ENCODE assay signal across 9 cellular contexts in the genomic region with DNA sequence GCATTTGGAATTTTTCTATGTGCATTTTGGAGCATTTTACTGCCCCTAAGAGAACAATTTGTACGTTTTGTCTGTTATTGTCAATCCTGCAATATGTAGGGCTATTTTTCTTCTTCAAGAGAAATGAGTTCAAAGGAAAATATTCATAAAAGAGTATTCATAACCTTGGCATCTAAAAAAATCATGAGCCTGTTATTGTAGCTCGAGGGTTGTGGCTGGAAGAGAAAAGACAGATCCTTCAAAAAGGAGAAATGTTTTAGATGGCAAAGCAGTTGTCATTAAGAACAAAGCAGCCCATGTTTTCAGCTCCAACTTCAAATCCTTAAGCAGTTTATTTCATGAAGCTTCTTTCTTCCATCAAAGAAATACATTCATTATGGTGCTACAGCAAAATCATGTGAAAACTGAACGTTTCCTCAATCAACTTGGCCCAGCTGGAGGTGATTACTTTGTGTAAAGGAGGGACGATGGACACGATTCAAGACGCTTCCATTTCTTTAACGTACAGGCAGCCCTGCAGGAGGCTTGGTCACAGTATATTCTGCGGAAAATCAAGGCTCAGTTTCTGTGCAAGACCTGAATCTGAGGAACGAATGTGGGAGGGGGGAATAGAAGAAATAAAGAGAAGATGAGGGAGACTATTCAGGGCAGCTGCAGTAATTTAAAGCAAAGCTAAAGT. TPM values are rescaled to one million over a fixed set of nuclear protein-coding genes. Genes with fewer than 3 reads are reported as not detected.
A peak's percentile ranks its signal among the peaks of the same experiment; 100 is the strongest.
DNase-seq lines count a peak whose midpoint lies in the region; ATAC-seq and TF ChIP-seq lines count a peak whose summit lies in the region.
"Had no signal": no experiment of that assay in that cellular context is flagged by ENCODE, and none has a peak within 500 bp of the region (broad histone marks: within the 10 kb centered on the region; RNA-seq: fewer than 3 reads in every experiment).

No MANE protein-coding gene starts in this region.

- H3K9me3 Mint-ChIP-seq in CD4-positive, alpha-beta T cell = no peaks in the 10 kb centered on the region
- H3K9me3 Mint-ChIP-seq in central memory CD8-positive, alpha-beta T cell = no peaks in the 10 kb centered on the region

- H3K9me3 ChIP-seq in CD4-positive, alpha-beta T cell (ENCODE audit: control insufficient read depth, low read length) = no peaks in the 10 kb centered on the region
- no peaks in the 10 kb centered on the region for H3K9me3 ChIP-seq in WERI-Rb-1 (ENCODE audit: severe bottlenecking)

- peaks cover 66% of the 10 kb centered on the region for H3K27me3 Mint-ChIP-seq in CD4-positive, alpha-beta T cell
- H3K27me3 Mint-ChIP-seq in central memory CD8-positive, alpha-beta T cell = peaks cover 41% of the 10 kb centered on the region

- peak; percentile 14 for ATAC-seq in CD4-positive, alpha-beta T cell (ENCODE audit: poor library complexity)
- ATAC-seq in GM19455 (IDR thresholded peaks at IDR 0.05; ENCODE audit: unreplicated experiment) (peak; percentile 36), HG03196 (IDR thresholded peaks at IDR 0.05; ENCODE audit: unreplicated experiment) (peak; percentile 15)
- no peak for ATAC-seq in central memory CD8-positive, alpha-beta T cell (replicated peaks; ENCODE audit: extremely low read depth, poor library complexity, severe bottlenecking)

- CTCF ChIA-PET in CD4-positive, alpha-beta T cell (lab: Charles Lee) = interaction anchor here (2.0 kb wide), 1 partner anchor 20 kb away, joined by 11 read pairs; no protein-coding TSS in a partner anchor

- peak overlapping the region; percentile 56 for H3K4me3 Mint-ChIP-seq in CD4-positive, alpha-beta T cell
- H3K4me3 Mint-ChIP-seq in central memory CD8-positive, alpha-beta T cell = peak overlapping the region; percentile 25

- peaks cover 21% of the 10 kb centered on the region for H3K4me1 Mint-ChIP-seq in CD4-positive, alpha-beta T cell (ENCODE audit: low read depth)
- peaks cover 14% of the 10 kb centered on the region for H3K4me1 Mint-ChIP-seq in central memory CD8-positive, alpha-beta T cell

- H3K36me3 Mint-ChIP-seq in CD4-positive, alpha-beta T cell (ENCODE audit: low read depth) = no peaks in the 10 kb centered on the region
- no peaks in the 10 kb centered on the region for H3K36me3 Mint-ChIP-seq in central memory CD8-positive, alpha-beta T cell (ENCODE audit: insufficient read depth)

- TF ChIP-seq CTCF in CD4-positive, alpha-beta T cell (IDR thresholded peaks at IDR 0.05) = no peak
- no peak for TF ChIP-seq CTCF in WERI-Rb-1 (IDR thresholded peaks at IDR 0.05; ENCODE audit: low read depth, low read length)

- H3K27ac ChIP-seq in CD4-positive, alpha-beta T cell (ENCODE audit: low read depth, low read length) = no peak overlapping the region
- H3K27ac ChIP-seq in WERI-Rb-1 = no peak overlapping the region

- H3K27me3 ChIP-seq in CD4-positive, alpha-beta T cell (ENCODE audit: control insufficient read depth, insufficient read depth, low read length) = peaks cover 59% of the 10 kb centered on the region
- no peaks in the 10 kb centered on the region for H3K27me3 ChIP-seq in WERI-Rb-1 (ENCODE audit: insufficient read depth, low read depth, severe bottlenecking)

- intact Hi-C loops in CD4-positive, alpha-beta T cell (cut with DNase I, micrococcal nuclease) = no loop called here

- no peak overlapping the region for H3K4me3 ChIP-seq in WERI-Rb-1 (ENCODE audit: low read depth, low read length)

- H3K27ac Mint-ChIP-seq in CD4-positive, alpha-beta T cell = peak overlapping the region; percentile 48
- no peak overlapping the region for H3K27ac Mint-ChIP-seq in central memory CD8-positive, alpha-beta T cell (ENCODE audit: low read depth)

- no peaks in the 10 kb centered on the region for H3K36me3 ChIP-seq in WERI-Rb-1

- no peak for DNase-seq in CD4-positive, alpha-beta T cell
- DNase-seq in central memory CD8-positive, alpha-beta T cell (ENCODE audit: low spot score in 2 of 2) = no peak
- DNase-seq in DMS79 (lab: John Stamatoyannopoulos, UW) (no peak), WERI-Rb-1 (no peak), amniotic stem cell (lab: John Stamatoyannopoulos, UW) (no peak), RKO (ENCODE audit: low spot score) (no peak)
- DNase-seq: NCI-H1092 treated with DMSO at 0.1 percent for 48 hours had no signal

- POLR2A ChIA-PET in CD4-positive, alpha-beta T cell (lab: Charles Lee) = interaction anchor here (1.4 to 2.0 kb wide), 5 partner anchors 9 to 456 kb away, joined by 3 to 10 read pairs (median 5); a partner anchor contains a TSS

RNA-seq across cellular contexts. Expression of a gene that starts 31.4 kb away (rescaled TPM):
- total RNA-seq in CD4-positive, alpha-beta T cell = under 1 TPM; 0.53 to 0.71 TPM

RNA-seq across cellular contexts. Expression of a gene that starts 51.2 kb away (rescaled TPM):
- total RNA-seq in CD4-positive, alpha-beta T cell = 10 to 100 TPM; 40.5 to 44.1 TPM
